ENCODE assay signal across 1 cellular context in the genomic region with DNA sequence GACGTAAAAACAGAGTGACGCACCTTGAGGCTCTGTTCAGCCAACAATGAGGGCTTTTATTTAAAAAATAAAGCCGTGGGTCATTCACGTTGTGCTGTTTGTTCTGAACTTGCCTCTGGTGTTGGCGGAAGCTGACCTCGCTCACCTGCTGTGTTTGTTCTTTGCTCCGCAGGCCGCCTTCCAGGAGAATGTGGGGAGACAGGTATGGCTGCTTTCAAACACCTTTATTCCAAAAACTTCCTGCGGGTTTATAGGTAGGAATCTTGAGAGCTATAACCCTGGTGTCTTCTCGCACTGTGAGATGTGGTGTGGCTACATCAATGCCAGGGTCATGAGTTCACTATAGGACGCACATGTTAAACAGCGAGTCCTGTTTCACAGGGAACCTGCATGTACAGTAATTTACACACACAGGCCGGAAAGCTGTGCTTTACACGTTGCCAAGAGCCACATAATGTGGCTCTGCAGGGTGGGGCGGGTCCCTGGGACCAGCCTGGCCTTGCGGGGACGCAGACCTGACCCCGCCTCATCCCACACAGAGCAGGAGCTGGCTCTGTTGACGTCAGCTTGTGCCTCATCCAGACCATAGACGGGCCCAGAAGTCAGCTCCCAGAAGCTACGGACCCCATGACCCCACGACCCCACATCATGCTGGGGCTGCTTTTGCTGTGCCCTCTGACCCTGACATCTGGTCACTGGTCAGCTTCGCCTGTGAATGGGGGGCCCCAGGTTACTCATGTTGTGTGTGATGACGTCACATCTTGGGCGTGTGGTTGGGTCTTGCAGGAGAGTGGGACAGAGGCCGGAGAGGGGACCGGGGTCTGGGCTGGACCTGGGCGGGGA.
A peak's percentile ranks its signal among the peaks of the same experiment; 100 is the strongest.
TF ChIP-seq lines count a peak whose summit lies in the region.

No MANE protein-coding gene starts in this region.

TF ChIP-seq in HepG2, 621 proteins besides CTCF, POLR2A, EP300 and RAD21 (continued from another document and continues in another):
- TF ChIP-seq, protein P1, sequence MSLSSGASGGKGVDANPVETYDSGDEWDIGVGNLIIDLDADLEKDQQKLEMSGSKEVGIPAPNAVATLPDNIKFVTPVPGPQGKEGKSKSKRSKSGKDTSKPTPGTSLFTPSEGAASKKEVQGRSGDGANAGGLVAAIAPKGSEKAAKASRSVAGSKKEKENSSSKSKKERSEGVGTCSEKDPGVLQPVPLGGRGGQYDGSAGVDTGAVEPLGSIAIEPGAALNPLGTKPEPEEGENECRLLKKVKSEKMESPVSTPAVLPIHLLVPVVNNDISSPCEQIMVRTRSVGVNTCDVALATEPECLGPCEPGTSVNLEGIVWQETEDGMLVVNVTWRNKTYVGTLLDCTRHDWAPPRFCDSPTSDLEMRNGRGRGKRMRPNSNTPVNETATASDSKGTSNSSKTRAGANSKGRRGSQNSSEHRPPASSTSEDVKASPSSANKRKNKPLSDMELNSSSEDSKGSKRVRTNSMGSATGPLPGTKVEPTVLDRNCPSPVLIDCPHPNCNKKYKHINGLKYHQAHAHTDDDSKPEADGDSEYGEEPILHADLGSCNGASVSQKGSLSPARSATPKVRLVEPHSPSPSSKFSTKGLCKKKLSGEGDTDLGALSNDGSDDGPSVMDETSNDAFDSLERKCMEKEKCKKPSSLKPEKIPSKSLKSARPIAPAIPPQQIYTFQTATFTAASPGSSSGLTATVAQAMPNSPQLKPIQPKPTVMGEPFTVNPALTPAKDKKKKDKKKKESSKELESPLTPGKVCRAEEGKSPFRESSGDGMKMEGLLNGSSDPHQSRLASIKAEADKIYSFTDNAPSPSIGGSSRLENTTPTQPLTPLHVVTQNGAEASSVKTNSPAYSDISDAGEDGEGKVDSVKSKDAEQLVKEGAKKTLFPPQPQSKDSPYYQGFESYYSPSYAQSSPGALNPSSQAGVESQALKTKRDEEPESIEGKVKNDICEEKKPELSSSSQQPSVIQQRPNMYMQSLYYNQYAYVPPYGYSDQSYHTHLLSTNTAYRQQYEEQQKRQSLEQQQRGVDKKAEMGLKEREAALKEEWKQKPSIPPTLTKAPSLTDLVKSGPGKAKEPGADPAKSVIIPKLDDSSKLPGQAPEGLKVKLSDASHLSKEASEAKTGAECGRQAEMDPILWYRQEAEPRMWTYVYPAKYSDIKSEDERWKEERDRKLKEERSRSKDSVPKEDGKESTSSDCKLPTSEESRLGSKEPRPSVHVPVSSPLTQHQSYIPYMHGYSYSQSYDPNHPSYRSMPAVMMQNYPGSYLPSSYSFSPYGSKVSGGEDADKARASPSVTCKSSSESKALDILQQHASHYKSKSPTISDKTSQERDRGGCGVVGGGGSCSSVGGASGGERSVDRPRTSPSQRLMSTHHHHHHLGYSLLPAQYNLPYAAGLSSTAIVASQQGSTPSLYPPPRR (CRISPR knock-in tag; IDR thresholded peaks at IDR 0.05; ENCODE audit: borderline replicate concordance) = peak; percentile 55; the same call in 1 of the 2 replicates
- TF ChIP-seq, protein P2, sequence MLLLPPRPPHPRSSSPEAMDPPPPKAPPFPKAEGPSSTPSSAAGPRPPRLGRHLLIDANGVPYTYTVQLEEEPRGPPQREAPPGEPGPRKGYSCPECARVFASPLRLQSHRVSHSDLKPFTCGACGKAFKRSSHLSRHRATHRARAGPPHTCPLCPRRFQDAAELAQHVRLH (CRISPR knock-in tag; IDR thresholded peaks at IDR 0.05; ENCODE audit: borderline replicate concordance, low read depth) = peak; percentile 39; the same call in 1 of the 2 replicates
- TF ChIP-seq ASH2L (IDR thresholded peaks at IDR 0.05; ENCODE audit: insufficient read length, low read depth, low read length) (peak; percentile 70), GABPA (IDR thresholded peaks at IDR 0.05; ENCODE audit: low read depth, low read length) (no peak), GABPA (CRISPR knock-in tag; IDR thresholded peaks at IDR 0.05; ENCODE audit: low read depth) (peak; percentile 31; the same call in 1 of the 2 replicates), KLF16 (CRISPR knock-in tag; IDR thresholded peaks at IDR 0.05) (peak in 1 of 2 experiments; percentile 41; a peak in 1 of 4 replicates), SIX1 (CRISPR knock-in tag; IDR thresholded peaks at IDR 0.05; ENCODE audit: borderline replicate concordance) (no peak), HOXA5 (CRISPR knock-in tag; IDR thresholded peaks at IDR 0.05) (0 out of 2 replicates have a peak, but pooled peaks have one; percentile 6), NONO (IDR thresholded peaks at IDR 0.05) (no peak), NONO (CRISPR knock-in tag; conservative IDR thresholded peaks at IDR 0.05) (no peak; the same call in 1 of the 2 replicates), ATF7 (IDR thresholded peaks at IDR 0.05) (peak; percentile 25; the same call in 1 of the 2 replicates), ATF7 (CRISPR knock-in tag; IDR thresholded peaks at IDR 0.05) (no peak; the same call in 1 of the 2 replicates), MXD4 (CRISPR knock-in tag; IDR thresholded peaks at IDR 0.05) (no peak), DPF2 (CRISPR knock-in tag; IDR thresholded peaks at IDR 0.05; ENCODE audit: borderline replicate concordance, low read depth) (0 out of 2 replicates have a peak, but pooled peaks have one; percentile 58), PHF20 (CRISPR knock-in tag; IDR thresholded peaks at IDR 0.05) (0 out of 2 replicates have a peak, but pooled peaks have one; percentile 35), ZNF430 (CRISPR knock-in tag; IDR thresholded peaks at IDR 0.05) (peak; percentile 63; the same call in 1 of the 2 replicates), HIVEP1 (CRISPR knock-in tag; IDR thresholded peaks at IDR 0.05) (0 out of 2 replicates have a peak, but pooled peaks have one; percentile 6), SIX4 (CRISPR knock-in tag; IDR thresholded peaks at IDR 0.05) (peak; percentile 33; the same call in 1 of the 2 replicates), NR2C2 (CRISPR knock-in tag; IDR thresholded peaks at IDR 0.05; ENCODE audit: borderline replicate concordance) (peak; percentile 66; the same call in 1 of the 2 replicates), FOXC1 (CRISPR knock-in tag; IDR thresholded peaks at IDR 0.05; ENCODE audit: borderline replicate concordance) (0 out of 2 replicates have a peak, but pooled peaks have one; percentile 8), HDAC2 (CRISPR knock-in tag; IDR thresholded peaks at IDR 0.05) (peak; percentile 64), ERF (CRISPR knock-in tag; IDR thresholded peaks at IDR 0.05) (0 out of 2 replicates have a peak, but pooled peaks have one; percentile 25), ARHGAP35 (CRISPR knock-in tag; IDR thresholded peaks at IDR 0.05; ENCODE audit: borderline replicate concordance) (no peak), FOSL2 (CRISPR knock-in tag; IDR thresholded peaks at IDR 0.05) (peak; percentile 56; the same call in 1 of the 2 replicates), TSC22D2 (CRISPR knock-in tag; IDR thresholded peaks at IDR 0.05; ENCODE audit: borderline replicate concordance) (no peak), MAFK (conservative IDR thresholded peaks at IDR 0.05 in 1 of 2, IDR thresholded peaks at IDR 0.05 in 1 of 2; ENCODE audit: low read length in 2 of 2) (no peak), TEAD3 (CRISPR knock-in tag; optimal IDR thresholded peaks at IDR 0.05; ENCODE audit: borderline replicate concordance) (peak; percentile 53)
- TF ChIP-seq, protein P3, sequence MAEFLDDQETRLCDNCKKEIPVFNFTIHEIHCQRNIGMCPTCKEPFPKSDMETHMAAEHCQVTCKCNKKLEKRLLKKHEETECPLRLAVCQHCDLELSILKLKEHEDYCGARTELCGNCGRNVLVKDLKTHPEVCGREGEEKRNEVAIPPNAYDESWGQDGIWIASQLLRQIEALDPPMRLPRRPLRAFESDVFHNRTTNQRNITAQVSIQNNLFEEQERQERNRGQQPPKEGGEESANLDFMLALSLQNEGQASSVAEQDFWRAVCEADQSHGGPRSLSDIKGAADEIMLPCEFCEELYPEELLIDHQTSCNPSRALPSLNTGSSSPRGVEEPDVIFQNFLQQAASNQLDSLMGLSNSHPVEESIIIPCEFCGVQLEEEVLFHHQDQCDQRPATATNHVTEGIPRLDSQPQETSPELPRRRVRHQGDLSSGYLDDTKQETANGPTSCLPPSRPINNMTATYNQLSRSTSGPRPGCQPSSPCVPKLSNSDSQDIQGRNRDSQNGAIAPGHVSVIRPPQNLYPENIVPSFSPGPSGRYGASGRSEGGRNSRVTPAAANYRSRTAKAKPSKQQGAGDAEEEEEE (CRISPR knock-in tag; IDR thresholded peaks at IDR 0.05; ENCODE audit: borderline replicate concordance) = no peak
- TF ChIP-seq, protein P4, sequence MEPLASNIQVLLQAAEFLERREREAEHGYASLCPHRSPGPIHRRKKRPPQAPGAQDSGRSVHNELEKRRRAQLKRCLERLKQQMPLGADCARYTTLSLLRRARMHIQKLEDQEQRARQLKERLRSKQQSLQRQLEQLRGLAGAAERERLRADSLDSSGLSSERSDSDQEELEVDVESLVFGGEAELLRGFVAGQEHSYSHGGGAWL (CRISPR knock-in tag; IDR thresholded peaks at IDR 0.05) = no peak
- TF ChIP-seq, protein P5, sequence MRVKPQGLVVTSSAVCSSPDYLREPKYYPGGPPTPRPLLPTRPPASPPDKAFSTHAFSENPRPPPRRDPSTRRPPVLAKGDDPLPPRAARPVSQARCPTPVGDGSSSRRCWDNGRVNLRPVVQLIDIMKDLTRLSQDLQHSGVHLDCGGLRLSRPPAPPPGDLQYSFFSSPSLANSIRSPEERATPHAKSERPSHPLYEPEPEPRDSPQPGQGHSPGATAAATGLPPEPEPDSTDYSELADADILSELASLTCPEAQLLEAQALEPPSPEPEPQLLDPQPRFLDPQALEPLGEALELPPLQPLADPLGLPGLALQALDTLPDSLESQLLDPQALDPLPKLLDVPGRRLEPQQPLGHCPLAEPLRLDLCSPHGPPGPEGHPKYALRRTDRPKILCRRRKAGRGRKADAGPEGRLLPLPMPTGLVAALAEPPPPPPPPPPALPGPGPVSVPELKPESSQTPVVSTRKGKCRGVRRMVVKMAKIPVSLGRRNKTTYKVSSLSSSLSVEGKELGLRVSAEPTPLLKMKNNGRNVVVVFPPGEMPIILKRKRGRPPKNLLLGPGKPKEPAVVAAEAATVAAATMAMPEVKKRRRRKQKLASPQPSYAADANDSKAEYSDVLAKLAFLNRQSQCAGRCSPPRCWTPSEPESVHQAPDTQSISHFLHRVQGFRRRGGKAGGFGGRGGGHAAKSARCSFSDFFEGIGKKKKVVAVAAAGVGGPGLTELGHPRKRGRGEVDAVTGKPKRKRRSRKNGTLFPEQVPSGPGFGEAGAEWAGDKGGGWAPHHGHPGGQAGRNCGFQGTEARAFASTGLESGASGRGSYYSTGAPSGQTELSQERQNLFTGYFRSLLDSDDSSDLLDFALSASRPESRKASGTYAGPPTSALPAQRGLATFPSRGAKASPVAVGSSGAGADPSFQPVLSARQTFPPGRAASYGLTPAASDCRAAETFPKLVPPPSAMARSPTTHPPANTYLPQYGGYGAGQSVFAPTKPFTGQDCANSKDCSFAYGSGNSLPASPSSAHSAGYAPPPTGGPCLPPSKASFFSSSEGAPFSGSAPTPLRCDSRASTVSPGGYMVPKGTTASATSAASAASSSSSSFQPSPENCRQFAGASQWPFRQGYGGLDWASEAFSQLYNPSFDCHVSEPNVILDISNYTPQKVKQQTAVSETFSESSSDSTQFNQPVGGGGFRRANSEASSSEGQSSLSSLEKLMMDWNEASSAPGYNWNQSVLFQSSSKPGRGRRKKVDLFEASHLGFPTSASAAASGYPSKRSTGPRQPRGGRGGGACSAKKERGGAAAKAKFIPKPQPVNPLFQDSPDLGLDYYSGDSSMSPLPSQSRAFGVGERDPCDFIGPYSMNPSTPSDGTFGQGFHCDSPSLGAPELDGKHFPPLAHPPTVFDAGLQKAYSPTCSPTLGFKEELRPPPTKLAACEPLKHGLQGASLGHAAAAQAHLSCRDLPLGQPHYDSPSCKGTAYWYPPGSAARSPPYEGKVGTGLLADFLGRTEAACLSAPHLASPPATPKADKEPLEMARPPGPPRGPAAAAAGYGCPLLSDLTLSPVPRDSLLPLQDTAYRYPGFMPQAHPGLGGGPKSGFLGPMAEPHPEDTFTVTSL (CRISPR knock-in tag; IDR thresholded peaks at IDR 0.05; ENCODE audit: borderline replicate concordance) = peak; percentile 76; the same call in 1 of the 2 replicates
- TF ChIP-seq, protein P6, sequence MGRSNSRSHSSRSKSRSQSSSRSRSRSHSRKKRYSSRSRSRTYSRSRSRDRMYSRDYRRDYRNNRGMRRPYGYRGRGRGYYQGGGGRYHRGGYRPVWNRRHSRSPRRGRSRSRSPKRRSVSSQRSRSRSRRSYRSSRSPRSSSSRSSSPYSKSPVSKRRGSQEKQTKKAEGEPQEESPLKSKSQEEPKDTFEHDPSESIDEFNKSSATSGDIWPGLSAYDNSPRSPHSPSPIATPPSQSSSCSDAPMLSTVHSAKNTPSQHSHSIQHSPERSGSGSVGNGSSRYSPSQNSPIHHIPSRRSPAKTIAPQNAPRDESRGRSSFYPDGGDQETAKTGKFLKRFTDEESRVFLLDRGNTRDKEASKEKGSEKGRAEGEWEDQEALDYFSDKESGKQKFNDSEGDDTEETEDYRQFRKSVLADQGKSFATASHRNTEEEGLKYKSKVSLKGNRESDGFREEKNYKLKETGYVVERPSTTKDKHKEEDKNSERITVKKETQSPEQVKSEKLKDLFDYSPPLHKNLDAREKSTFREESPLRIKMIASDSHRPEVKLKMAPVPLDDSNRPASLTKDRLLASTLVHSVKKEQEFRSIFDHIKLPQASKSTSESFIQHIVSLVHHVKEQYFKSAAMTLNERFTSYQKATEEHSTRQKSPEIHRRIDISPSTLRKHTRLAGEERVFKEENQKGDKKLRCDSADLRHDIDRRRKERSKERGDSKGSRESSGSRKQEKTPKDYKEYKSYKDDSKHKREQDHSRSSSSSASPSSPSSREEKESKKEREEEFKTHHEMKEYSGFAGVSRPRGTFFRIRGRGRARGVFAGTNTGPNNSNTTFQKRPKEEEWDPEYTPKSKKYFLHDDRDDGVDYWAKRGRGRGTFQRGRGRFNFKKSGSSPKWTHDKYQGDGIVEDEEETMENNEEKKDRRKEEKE (IDR thresholded peaks at IDR 0.05) = no peak
- TF ChIP-seq, protein P7, sequence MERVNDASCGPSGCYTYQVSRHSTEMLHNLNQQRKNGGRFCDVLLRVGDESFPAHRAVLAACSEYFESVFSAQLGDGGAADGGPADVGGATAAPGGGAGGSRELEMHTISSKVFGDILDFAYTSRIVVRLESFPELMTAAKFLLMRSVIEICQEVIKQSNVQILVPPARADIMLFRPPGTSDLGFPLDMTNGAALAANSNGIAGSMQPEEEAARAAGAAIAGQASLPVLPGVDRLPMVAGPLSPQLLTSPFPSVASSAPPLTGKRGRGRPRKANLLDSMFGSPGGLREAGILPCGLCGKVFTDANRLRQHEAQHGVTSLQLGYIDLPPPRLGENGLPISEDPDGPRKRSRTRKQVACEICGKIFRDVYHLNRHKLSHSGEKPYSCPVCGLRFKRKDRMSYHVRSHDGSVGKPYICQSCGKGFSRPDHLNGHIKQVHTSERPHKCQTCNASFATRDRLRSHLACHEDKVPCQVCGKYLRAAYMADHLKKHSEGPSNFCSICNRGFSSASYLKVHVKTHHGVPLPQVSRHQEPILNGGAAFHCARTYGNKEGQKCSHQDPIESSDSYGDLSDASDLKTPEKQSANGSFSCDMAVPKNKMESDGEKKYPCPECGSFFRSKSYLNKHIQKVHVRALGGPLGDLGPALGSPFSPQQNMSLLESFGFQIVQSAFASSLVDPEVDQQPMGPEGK (CRISPR knock-in tag; IDR thresholded peaks at IDR 0.05) = peak; percentile 29
- TF ChIP-seq, protein P8, sequence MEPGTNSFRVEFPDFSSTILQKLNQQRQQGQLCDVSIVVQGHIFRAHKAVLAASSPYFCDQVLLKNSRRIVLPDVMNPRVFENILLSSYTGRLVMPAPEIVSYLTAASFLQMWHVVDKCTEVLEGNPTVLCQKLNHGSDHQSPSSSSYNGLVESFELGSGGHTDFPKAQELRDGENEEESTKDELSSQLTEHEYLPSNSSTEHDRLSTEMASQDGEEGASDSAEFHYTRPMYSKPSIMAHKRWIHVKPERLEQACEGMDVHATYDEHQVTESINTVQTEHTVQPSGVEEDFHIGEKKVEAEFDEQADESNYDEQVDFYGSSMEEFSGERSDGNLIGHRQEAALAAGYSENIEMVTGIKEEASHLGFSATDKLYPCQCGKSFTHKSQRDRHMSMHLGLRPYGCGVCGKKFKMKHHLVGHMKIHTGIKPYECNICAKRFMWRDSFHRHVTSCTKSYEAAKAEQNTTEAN (CRISPR knock-in tag; conservative IDR thresholded peaks at IDR 0.05) = peak; percentile 72; the same call in 1 of the 2 replicates
